Comparison of ENCODE assay signal across 1 cellular context in genomic region chr15:90994417-90995311, GRCh38.
TF ChIP-seq lines count a peak whose summit lies in the region.

A gene with protein sequence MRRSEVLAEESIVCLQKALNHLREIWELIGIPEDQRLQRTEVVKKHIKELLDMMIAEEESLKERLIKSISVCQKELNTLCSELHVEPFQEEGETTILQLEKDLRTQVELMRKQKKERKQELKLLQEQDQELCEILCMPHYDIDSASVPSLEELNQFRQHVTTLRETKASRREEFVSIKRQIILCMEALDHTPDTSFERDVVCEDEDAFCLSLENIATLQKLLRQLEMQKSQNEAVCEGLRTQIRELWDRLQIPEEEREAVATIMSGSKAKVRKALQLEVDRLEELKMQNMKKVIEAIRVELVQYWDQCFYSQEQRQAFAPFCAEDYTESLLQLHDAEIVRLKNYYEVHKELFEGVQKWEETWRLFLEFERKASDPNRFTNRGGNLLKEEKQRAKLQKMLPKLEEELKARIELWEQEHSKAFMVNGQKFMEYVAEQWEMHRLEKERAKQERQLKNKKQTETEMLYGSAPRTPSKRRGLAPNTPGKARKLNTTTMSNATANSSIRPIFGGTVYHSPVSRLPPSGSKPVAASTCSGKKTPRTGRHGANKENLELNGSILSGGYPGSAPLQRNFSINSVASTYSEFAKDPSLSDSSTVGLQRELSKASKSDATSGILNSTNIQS (minus strand): TSS chr15:90994535. CDS start chr15:90994417, 118 bp downstream.

TF ChIP-seq in K562, 482 proteins besides CTCF, POLR2A, EP300 and RAD21 (continued from another document and continues in another):
- peak; percentile 28 to 39; a peak in 1 of 4 replicates for TF ChIP-seq NONO (IDR thresholded peaks at IDR 0.05; ENCODE audit: low read depth in 2 of 2, low read length in 1 of 2)
- TF ChIP-seq, protein P1, sequence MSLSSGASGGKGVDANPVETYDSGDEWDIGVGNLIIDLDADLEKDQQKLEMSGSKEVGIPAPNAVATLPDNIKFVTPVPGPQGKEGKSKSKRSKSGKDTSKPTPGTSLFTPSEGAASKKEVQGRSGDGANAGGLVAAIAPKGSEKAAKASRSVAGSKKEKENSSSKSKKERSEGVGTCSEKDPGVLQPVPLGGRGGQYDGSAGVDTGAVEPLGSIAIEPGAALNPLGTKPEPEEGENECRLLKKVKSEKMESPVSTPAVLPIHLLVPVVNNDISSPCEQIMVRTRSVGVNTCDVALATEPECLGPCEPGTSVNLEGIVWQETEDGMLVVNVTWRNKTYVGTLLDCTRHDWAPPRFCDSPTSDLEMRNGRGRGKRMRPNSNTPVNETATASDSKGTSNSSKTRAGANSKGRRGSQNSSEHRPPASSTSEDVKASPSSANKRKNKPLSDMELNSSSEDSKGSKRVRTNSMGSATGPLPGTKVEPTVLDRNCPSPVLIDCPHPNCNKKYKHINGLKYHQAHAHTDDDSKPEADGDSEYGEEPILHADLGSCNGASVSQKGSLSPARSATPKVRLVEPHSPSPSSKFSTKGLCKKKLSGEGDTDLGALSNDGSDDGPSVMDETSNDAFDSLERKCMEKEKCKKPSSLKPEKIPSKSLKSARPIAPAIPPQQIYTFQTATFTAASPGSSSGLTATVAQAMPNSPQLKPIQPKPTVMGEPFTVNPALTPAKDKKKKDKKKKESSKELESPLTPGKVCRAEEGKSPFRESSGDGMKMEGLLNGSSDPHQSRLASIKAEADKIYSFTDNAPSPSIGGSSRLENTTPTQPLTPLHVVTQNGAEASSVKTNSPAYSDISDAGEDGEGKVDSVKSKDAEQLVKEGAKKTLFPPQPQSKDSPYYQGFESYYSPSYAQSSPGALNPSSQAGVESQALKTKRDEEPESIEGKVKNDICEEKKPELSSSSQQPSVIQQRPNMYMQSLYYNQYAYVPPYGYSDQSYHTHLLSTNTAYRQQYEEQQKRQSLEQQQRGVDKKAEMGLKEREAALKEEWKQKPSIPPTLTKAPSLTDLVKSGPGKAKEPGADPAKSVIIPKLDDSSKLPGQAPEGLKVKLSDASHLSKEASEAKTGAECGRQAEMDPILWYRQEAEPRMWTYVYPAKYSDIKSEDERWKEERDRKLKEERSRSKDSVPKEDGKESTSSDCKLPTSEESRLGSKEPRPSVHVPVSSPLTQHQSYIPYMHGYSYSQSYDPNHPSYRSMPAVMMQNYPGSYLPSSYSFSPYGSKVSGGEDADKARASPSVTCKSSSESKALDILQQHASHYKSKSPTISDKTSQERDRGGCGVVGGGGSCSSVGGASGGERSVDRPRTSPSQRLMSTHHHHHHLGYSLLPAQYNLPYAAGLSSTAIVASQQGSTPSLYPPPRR (CRISPR knock-in tag; IDR thresholded peaks at IDR 0.05; ENCODE audit: borderline replicate concordance), result peak; percentile 81; the same call in 1 of the 2 replicates
- 0 out of 2 replicates have a peak, but pooled peaks have one; percentile 66 for TF ChIP-seq ZBTB49 (CRISPR knock-in tag; IDR thresholded peaks at IDR 0.05; ENCODE audit: borderline replicate concordance)
- TF ChIP-seq, protein P2, sequence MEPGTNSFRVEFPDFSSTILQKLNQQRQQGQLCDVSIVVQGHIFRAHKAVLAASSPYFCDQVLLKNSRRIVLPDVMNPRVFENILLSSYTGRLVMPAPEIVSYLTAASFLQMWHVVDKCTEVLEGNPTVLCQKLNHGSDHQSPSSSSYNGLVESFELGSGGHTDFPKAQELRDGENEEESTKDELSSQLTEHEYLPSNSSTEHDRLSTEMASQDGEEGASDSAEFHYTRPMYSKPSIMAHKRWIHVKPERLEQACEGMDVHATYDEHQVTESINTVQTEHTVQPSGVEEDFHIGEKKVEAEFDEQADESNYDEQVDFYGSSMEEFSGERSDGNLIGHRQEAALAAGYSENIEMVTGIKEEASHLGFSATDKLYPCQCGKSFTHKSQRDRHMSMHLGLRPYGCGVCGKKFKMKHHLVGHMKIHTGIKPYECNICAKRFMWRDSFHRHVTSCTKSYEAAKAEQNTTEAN (CRISPR knock-in tag; IDR thresholded peaks at IDR 0.05), result no peak
- peak; percentile 88 for TF ChIP-seq KDM5B (IDR thresholded peaks at IDR 0.05; ENCODE audit: insufficient replicate concordance, low read depth, low read length)
- no peak for TF ChIP-seq STAG1 (CRISPR knock-in tag; IDR thresholded peaks at IDR 0.05; ENCODE audit: borderline replicate concordance)
- TF ChIP-seq, protein P3, sequence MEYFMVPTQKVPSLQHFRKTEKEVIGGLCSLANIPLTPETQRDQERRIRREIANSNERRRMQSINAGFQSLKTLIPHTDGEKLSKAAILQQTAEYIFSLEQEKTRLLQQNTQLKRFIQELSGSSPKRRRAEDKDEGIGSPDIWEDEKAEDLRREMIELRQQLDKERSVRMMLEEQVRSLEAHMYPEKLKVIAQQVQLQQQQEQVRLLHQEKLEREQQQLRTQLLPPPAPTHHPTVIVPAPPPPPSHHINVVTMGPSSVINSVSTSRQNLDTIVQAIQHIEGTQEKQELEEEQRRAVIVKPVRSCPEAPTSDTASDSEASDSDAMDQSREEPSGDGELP (CRISPR knock-in tag; IDR thresholded peaks at IDR 0.05; ENCODE audit: borderline replicate concordance), result peak; percentile 86; the same call in 1 of the 2 replicates
- no peak for TF ChIP-seq NCOA2 (IDR thresholded peaks at IDR 0.05; ENCODE audit: partially characterized antibody in 2 of 2)
- no peak; the same call in 1 of the 2 replicates for TF ChIP-seq NFIC (IDR thresholded peaks at IDR 0.05)
- TF ChIP-seq HMG20B (CRISPR knock-in tag; IDR thresholded peaks at IDR 0.05), result no peak
- no peak for TF ChIP-seq NELFE (IDR thresholded peaks at IDR 0.05; ENCODE audit: insufficient read depth, insufficient read length)
- TF ChIP-seq SLC30A9 (CRISPR knock-in tag; IDR thresholded peaks at IDR 0.05), result no peak
- no peak for TF ChIP-seq ZNF75A (CRISPR knock-in tag; IDR thresholded peaks at IDR 0.05)
- no peak for TF ChIP-seq KDM1A (IDR thresholded peaks at IDR 0.05)
- TF ChIP-seq, protein P4, sequence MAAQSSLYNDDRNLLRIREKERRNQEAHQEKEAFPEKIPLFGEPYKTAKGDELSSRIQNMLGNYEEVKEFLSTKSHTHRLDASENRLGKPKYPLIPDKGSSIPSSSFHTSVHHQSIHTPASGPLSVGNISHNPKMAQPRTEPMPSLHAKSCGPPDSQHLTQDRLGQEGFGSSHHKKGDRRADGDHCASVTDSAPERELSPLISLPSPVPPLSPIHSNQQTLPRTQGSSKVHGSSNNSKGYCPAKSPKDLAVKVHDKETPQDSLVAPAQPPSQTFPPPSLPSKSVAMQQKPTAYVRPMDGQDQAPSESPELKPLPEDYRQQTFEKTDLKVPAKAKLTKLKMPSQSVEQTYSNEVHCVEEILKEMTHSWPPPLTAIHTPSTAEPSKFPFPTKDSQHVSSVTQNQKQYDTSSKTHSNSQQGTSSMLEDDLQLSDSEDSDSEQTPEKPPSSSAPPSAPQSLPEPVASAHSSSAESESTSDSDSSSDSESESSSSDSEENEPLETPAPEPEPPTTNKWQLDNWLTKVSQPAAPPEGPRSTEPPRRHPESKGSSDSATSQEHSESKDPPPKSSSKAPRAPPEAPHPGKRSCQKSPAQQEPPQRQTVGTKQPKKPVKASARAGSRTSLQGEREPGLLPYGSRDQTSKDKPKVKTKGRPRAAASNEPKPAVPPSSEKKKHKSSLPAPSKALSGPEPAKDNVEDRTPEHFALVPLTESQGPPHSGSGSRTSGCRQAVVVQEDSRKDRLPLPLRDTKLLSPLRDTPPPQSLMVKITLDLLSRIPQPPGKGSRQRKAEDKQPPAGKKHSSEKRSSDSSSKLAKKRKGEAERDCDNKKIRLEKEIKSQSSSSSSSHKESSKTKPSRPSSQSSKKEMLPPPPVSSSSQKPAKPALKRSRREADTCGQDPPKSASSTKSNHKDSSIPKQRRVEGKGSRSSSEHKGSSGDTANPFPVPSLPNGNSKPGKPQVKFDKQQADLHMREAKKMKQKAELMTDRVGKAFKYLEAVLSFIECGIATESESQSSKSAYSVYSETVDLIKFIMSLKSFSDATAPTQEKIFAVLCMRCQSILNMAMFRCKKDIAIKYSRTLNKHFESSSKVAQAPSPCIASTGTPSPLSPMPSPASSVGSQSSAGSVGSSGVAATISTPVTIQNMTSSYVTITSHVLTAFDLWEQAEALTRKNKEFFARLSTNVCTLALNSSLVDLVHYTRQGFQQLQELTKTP (IDR thresholded peaks at IDR 0.05; ENCODE audit: low read depth in 1 of 2, partially characterized antibody in 2 of 2), result peak in 1 of 2 experiments; percentile 34
- TF ChIP-seq DEAF1 (CRISPR knock-in tag; IDR thresholded peaks at IDR 0.05), result no peak
- TF ChIP-seq HMGXB4 (CRISPR knock-in tag; IDR thresholded peaks at IDR 0.05), result peak; percentile 64; the same call in 1 of the 2 replicates
- TF ChIP-seq FUS (optimal IDR thresholded peaks at IDR 0.05; ENCODE audit: low read depth, low read length), result peak; percentile 62
- TF ChIP-seq ZNF512 (tag; IDR thresholded peaks at IDR 0.05), result no peak
- no peak for TF ChIP-seq NR3C1 (CRISPR knock-in tag; IDR thresholded peaks at IDR 0.05)
- 0 out of 2 replicates have a peak, but pooled peaks have one; percentile 60 for TF ChIP-seq FOXK1 (CRISPR knock-in tag; IDR thresholded peaks at IDR 0.05; ENCODE audit: borderline replicate concordance)
- TF ChIP-seq ZNF239 (CRISPR knock-in tag; IDR thresholded peaks at IDR 0.05), result no peak
- TF ChIP-seq ZNF584 (CRISPR knock-in tag; IDR thresholded peaks at IDR 0.05; ENCODE audit: low read depth), result no peak
- TF ChIP-seq, protein P5, sequence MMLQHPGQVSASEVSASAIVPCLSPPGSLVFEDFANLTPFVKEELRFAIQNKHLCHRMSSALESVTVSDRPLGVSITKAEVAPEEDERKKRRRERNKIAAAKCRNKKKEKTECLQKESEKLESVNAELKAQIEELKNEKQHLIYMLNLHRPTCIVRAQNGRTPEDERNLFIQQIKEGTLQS (IDR thresholded peaks at IDR 0.05), result peak; percentile 100
- TF ChIP-seq, protein P5 (CRISPR knock-in tag; conservative IDR thresholded peaks at IDR 0.05), result peak; percentile 96
- peak; percentile 91 for TF ChIP-seq SUPT5H (IDR thresholded peaks at IDR 0.05)
- TF ChIP-seq ZNF785 (CRISPR knock-in tag; IDR thresholded peaks at IDR 0.05), result no peak
- no peak for TF ChIP-seq ZFPM2 (CRISPR knock-in tag; IDR thresholded peaks at IDR 0.05)
- TF ChIP-seq ARNT (IDR thresholded peaks at IDR 0.05), result no peak
- TF ChIP-seq NFATC3 (IDR thresholded peaks at IDR 0.05), result no peak
- TF ChIP-seq JUN (IDR thresholded peaks at IDR 0.05; ENCODE audit: borderline replicate concordance, low read depth, low read length), result peak; percentile 99
- TF ChIP-seq JUN (CRISPR knock-in tag; IDR thresholded peaks at IDR 0.05; ENCODE audit: borderline replicate concordance), result peak; percentile 84; the same call in 1 of the 2 replicates
- TF ChIP-seq OTX1 (CRISPR knock-in tag; IDR thresholded peaks at IDR 0.05), result no peak
- TF ChIP-seq ZNF696 (CRISPR knock-in tag; conservative IDR thresholded peaks at IDR 0.05), result no peak
